ENCODE assay signal across 24 cellular contexts in the genomic region with DNA sequence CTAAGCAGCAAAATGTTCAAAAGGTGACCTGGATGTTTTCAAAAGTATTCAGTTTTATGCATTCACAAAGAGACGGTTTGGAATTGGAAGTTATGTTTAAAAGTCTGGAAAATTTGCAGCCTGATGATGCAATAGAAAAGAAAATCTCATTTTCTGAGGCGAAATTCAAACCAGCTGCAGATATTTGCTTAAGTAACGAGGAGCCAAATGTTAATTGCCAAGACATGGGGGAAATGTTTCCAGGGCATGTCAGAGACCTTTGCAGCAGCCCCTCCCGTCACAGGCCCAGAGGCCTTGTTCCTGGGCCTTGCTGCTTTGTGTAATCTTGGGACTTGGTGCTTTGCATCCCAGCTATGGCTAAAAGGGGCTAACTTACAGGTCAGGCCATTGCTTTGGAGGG.
"Had no signal": no experiment of that assay in that cellular context is flagged by ENCODE, and none has a peak within 500 bp of the region (broad histone marks: within the 10 kb centered on the region; RNA-seq: fewer than 3 reads in every experiment).

No MANE protein-coding gene starts in this region.

- H3K36me3 ChIP-seq: adrenal gland had no signal

- H3K27me3 Mint-ChIP-seq: activated CD4-positive, alpha-beta memory T cell treated with anti-CD3 and anti-CD28 coated beads for 36 hours; activated CD4-positive, alpha-beta T cell treated with anti-CD3 and anti-CD28 coated beads, Interleukin-2, amount 10 ng/mL, durations not matched to agents 7 days and 5 days; activated naive CD4-positive, alpha-beta T cell treated with anti-CD3 and anti-CD28 coated beads, Interleukin-2, amount 10 ng/mL, durations not matched to agents 7 days and 5 days; activated naive CD8-positive, alpha-beta T cell treated with anti-CD3 and anti-CD28 coated beads for 36 hours; T-cell had no signal

- H3K27ac ChIP-seq: adrenal gland, SK-N-MC had no signal

- H3K9me3 Mint-ChIP-seq: activated CD4-positive, alpha-beta memory T cell treated with anti-CD3 and anti-CD28 coated beads for 36 hours; activated naive CD8-positive, alpha-beta T cell treated with anti-CD3 and anti-CD28 coated beads for 36 hours had no signal

- DNase-seq: activated CD4-positive, alpha-beta memory T cell treated with anti-CD3 and anti-CD28 coated beads for 36 hours; activated CD4-positive, alpha-beta T cell treated with anti-CD3 and anti-CD28 coated beads, Interleukin-2, amount 10 ng/mL, durations not matched to agents 7 days and 5 days; activated CD4-positive, CD25-positive, alpha-beta regulatory T cell; activated CD8-positive, alpha-beta memory T cell treated with anti-CD3 and anti-CD28 coated beads for 24 hours; activated gamma-delta T cell treated with Interleukin-2 at 50 U/mL for 16 hours; activated naive CD4-positive, alpha-beta T cell treated with anti-CD3 and anti-CD28 coated beads, Interleukin-2, amount 10 ng/mL, durations not matched to agents 7 days and 5 days; activated naive CD8-positive, alpha-beta T cell treated with anti-CD3 and anti-CD28 coated beads for 36 hours; activated T-cell treated with anti-CD3 and anti-CD28 coated beads, Interleukin-2, amount 50 U/mL, for 48 hours; adrenal gland; anterior cingulate cortex; caudate nucleus; MV-4-11; NCI-H1105; NCI-H1436; NCI-H187; NCI-H2081; NCI-H510A treated with DMSO at 0.1 percent for 48 hours; NCI-H69; T-cell; T-helper 2 cell; T1000 had no signal

- H3K27me3 ChIP-seq: adrenal gland had no signal

- H3K4me3 Mint-ChIP-seq: activated CD4-positive, alpha-beta memory T cell treated with anti-CD3 and anti-CD28 coated beads for 36 hours; activated CD4-positive, alpha-beta T cell treated with anti-CD3 and anti-CD28 coated beads, Interleukin-2, amount 10 ng/mL, durations not matched to agents 7 days and 5 days; activated naive CD4-positive, alpha-beta T cell treated with anti-CD3 and anti-CD28 coated beads, Interleukin-2, amount 10 ng/mL, durations not matched to agents 7 days and 5 days; activated naive CD8-positive, alpha-beta T cell treated with anti-CD3 and anti-CD28 coated beads for 36 hours had no signal

- H3K4me1 ChIP-seq: adrenal gland had no signal

- H3K36me3 Mint-ChIP-seq: activated CD4-positive, alpha-beta memory T cell treated with anti-CD3 and anti-CD28 coated beads for 36 hours; T-cell had no signal

- H3K27ac Mint-ChIP-seq: activated CD4-positive, alpha-beta memory T cell treated with anti-CD3 and anti-CD28 coated beads for 36 hours; activated CD4-positive, alpha-beta T cell treated with anti-CD3 and anti-CD28 coated beads, Interleukin-2, amount 10 ng/mL, durations not matched to agents 7 days and 5 days; activated naive CD4-positive, alpha-beta T cell treated with anti-CD3 and anti-CD28 coated beads, Interleukin-2, amount 10 ng/mL, durations not matched to agents 7 days and 5 days; activated naive CD8-positive, alpha-beta T cell treated with anti-CD3 and anti-CD28 coated beads for 36 hours; activated T-helper 2 cell treated with anti-CD3 and anti-CD28 coated beads, Interferon-gamma antibody, Interleukin-2, Interleukin-4, amounts not matched to agents 10 μg/mL and 5 μg/mL and 100 μg/mL, durations not matched to agents 14 hours and 24 hours and 36 hours; T-cell had no signal

- H3K4me3 ChIP-seq: adrenal gland, SK-N-MC had no signal

- H3K9me3 ChIP-seq: adrenal gland had no signal

- ATAC-seq: Right ventricle myocardium inferior, T-cell had no signal
